ENCODE assay signal across 12 cellular contexts in genomic region chr16:50593410-50594139, GRCh38. TPM values are rescaled to one million over a fixed set of nuclear protein-coding genes. Genes with fewer than 3 reads are reported as not detected.
DNase-seq lines count a peak whose midpoint lies in the region; ATAC-seq and TF ChIP-seq lines count a peak whose summit lies in the region.
"Had no signal": no experiment of that assay in that cellular context is flagged by ENCODE, and none has a peak within 500 bp of the region (broad histone marks: within the 10 kb centered on the region; RNA-seq: fewer than 3 reads in every experiment).

No MANE protein-coding gene starts in this region.

- H3K9me3 ChIP-seq in lower lobe of right lung: no peaks in the 10 kb centered on the region

- H3K27ac ChIP-seq in lower lobe of right lung: no peak overlapping the region

- in situ Hi-C loops in KBM-7 (cut with MboI; ENCODE audit: low pct_unique_long_range_greater_than_20kb, low sequenced_read_pairs): no loop called here

- no peak overlapping the region for H3K4me3 Mint-ChIP-seq in mesothelial cell of epicardium
- H3K4me3 Mint-ChIP-seq: CD8-positive, alpha-beta T cell had no signal

- peaks cover 40% of the 10 kb centered on the region for H3K4me1 Mint-ChIP-seq in mesothelial cell of epicardium

- H3K36me3 Mint-ChIP-seq in mesothelial cell of epicardium: peaks cover 2% of the 10 kb centered on the region

- H3K27ac Mint-ChIP-seq in mesothelial cell of epicardium: no peak overlapping the region
- H3K27ac Mint-ChIP-seq: CD8-positive, alpha-beta T cell had no signal

- H3K27me3 ChIP-seq in lower lobe of right lung (ENCODE audit: low read depth): no peaks in the 10 kb centered on the region

- H3K4me1 ChIP-seq in lower lobe of right lung: peaks cover 17% of the 10 kb centered on the region

- H3K36me3 ChIP-seq in lower lobe of right lung: no peaks in the 10 kb centered on the region

- no peaks in the 10 kb centered on the region for H3K9me3 Mint-ChIP-seq in mesothelial cell of epicardium
- H3K9me3 Mint-ChIP-seq: CD8-positive, alpha-beta T cell had no signal

- H3K27me3 Mint-ChIP-seq in mesothelial cell of epicardium (ENCODE audit: low read depth): no peaks in the 10 kb centered on the region

- intact Hi-C loops in lower lobe of right lung (cut with DNase I): no loop called here

- DNase-seq in AG10803 (ENCODE audit: low read depth): no peak
- DNase-seq in KBM-7: peak; percentile 40
- DNase-seq in dermis blood vessel endothelial cell: peak; percentile 44
- DNase-seq in lower lobe of right lung: no peak
- no peak for DNase-seq in mesothelial cell of epicardium (ENCODE audit: low spot score in 2 of 2, unreplicated experiment in 2 of 2)
- no peak for DNase-seq in stimulated activated CD4-positive, alpha-beta T cell treated with anti-CD3 and anti-CD28 coated beads, Interleukin-4, amount 100 ng/mL, for 24 hours
- DNase-seq: CD8-positive, alpha-beta T cell; NCI-H1105 had no signal

- TF ChIP-seq CTCF in AG10803 (conservative IDR thresholded peaks at IDR 0.05; ENCODE audit: low read length) (peak; percentile 55), lower lobe of right lung (IDR thresholded peaks at IDR 0.05) (peak; percentile 13), mesothelial cell of epicardium (IDR thresholded peaks at IDR 0.05; ENCODE audit: unreplicated experiment) (no peak)

- no peak for ATAC-seq in lower lobe of right lung
- ATAC-seq in GM21528 (IDR thresholded peaks at IDR 0.05; ENCODE audit: low FRiP score, unreplicated experiment): no peak
- ATAC-seq in GM18867 (IDR thresholded peaks at IDR 0.05; ENCODE audit: unreplicated experiment): no peak
- ATAC-seq: activated CD4-positive, CD25-positive, alpha-beta regulatory T cell treated with anti-CD3 and anti-CD28 coated beads, Interleukin-2, amount 50 U/mL, for 24 hours; CD8-positive, alpha-beta T cell; sciatic nerve had no signal

- no peak overlapping the region for H3K4me3 ChIP-seq in AG10803 (ENCODE audit: low read length)
- H3K4me3 ChIP-seq in lower lobe of right lung: no peak overlapping the region

RNA-seq across cellular contexts. Expression of gene NKD1, which starts 45.4 kb away (rescaled TPM):
- total RNA-seq in dermis blood vessel endothelial cell: 0.14 TPM in 1 of 2 replicates, not detected in the other
- 30.7 TPM for total RNA-seq in lower lobe of right lung
- 60.1 to 63.0 TPM (median 61.5 TPM) in 3 replicates for total RNA-seq in mesothelial cell of epicardium

Comparison
In these comparisons a context has a peak if more than half of its experiments do, and no peak if none do; other contexts are left out.
1. DNase-seq: peak in KBM-7 (single experiment) and dermis blood vessel endothelial cell (single experiment); none in AG10803 (single experiment), lower lobe of right lung (single experiment), mesothelial cell of epicardium (0 of 2) and stimulated activated CD4-positive, alpha-beta T cell treated with anti-CD3 and anti-CD28 coated beads, Interleukin-4, amount 100 ng/mL, for 24 hours (single experiment).
2. RNA of gene NKD1, which starts 45.4 kb away (total RNA-seq): 60.1 to 63.0 TPM in mesothelial cell of epicardium and 30.7 TPM in lower lobe of right lung (single experiment); 0.14 TPM in dermis blood vessel endothelial cell; every median in the first group is over 10 times any median in the second.